Comparison of ENCODE assay signal across 32 cellular contexts in the genomic region with DNA sequence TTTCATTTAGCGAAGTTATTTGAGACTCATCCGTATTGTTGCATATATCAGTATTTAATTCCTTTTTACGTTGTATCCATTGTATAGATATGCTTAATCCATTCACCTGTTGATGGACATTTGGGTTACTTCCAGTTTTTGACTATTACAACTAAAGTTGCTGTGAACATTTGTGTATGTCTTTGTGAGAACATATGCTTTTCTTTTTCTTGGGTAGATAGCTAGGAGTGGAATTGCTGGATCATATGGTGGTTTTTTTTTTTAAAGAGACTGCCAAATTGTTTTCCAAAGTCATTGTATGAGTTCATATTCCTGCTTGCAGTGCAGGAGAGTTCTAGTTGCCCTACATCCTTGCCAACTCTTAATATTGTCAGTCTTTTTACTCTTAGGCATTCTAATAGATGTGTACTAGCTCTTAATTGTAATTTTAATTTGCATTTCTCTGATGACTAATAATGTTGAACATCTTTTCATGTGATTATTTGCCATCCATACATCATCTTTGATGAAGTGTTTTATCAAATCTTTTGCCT.
"Had no signal": no experiment of that assay in that cellular context is flagged by ENCODE, and none has a peak within 500 bp of the region (broad histone marks: within the 10 kb centered on the region; RNA-seq: fewer than 3 reads in every experiment).

No MANE protein-coding gene starts in this region.

- H3K36me3 ChIP-seq: ascending aorta, cardiac muscle cell had no signal

- DNase-seq: activated CD4-positive, alpha-beta memory T cell treated with anti-CD3 and anti-CD28 coated beads, Interleukin-2, amount 10 ng/mL, durations not matched to agents 7 days and 5 days; activated CD4-positive, alpha-beta T cell treated with anti-CD3 and anti-CD28 coated beads for 1 hour; activated CD4-positive, alpha-beta T cell treated with anti-CD3 and anti-CD28 coated beads for 36 hours; activated CD4-positive, alpha-beta T cell treated with anti-CD3 and anti-CD28 coated beads for 48 hours; activated CD4-positive, alpha-beta T cell treated with anti-CD3 and anti-CD28 coated beads, Interleukin-2, amount 10 ng/mL, durations not matched to agents 7 days and 5 days; activated CD4-positive, alpha-beta T cell treated with anti-CD3 and anti-CD28 coated beads, Interleukin-2, amount 50 U/mL, for 48 hours; activated CD4-positive, CD25-positive, alpha-beta regulatory T cell; activated CD8-positive, alpha-beta memory T cell treated with anti-CD3 and anti-CD28 coated beads for 24 hours; activated CD8-positive, alpha-beta memory T cell treated with anti-CD3 and anti-CD28 coated beads, Interleukin-2, amount 10 ng/mL, durations not matched to agents 7 days and 5 days; activated CD8-positive, alpha-beta memory T cell treated with anti-CD3 and anti-CD28 coated beads, Interleukin-2, amount 50 U/mL, for 48 hours; activated CD8-positive, alpha-beta T cell treated with anti-CD3 and anti-CD28 coated beads, Interleukin-2, amount 10 ng/mL, durations not matched to agents 7 days and 5 days; activated effector memory CD4-positive, alpha-beta T cell treated with Interleukin-2 at 50 U/mL for 16 hours; activated gamma-delta T cell; activated naive CD4-positive, alpha-beta T cell treated with anti-CD3 and anti-CD28 coated beads, Interleukin-2, amount 10 ng/mL, durations not matched to agents 7 days and 5 days; activated naive CD4-positive, alpha-beta T cell treated with Interleukin-2 at 50 U/mL for 16 hours; activated naive CD8-positive, alpha-beta T cell treated with anti-CD3 and anti-CD28 coated beads, Interleukin-2, amount 10 ng/mL, durations not matched to agents 7 days and 5 days; activated naive CD8-positive, alpha-beta T cell treated with anti-CD3 and anti-CD28 coated beads, Interleukin-2, amount 50 U/mL, for 24 hours; activated T-cell treated with anti-CD3 and anti-CD28 coated beads, Interleukin-2, amount 50 U/mL, for 1 hour; activated T-cell treated with anti-CD3 and anti-CD28 coated beads, Interleukin-2, amount 50 U/mL, for 4 hours; amygdala; anterior cingulate cortex; caudate nucleus; cerebellar nuclear complex; T-helper 2 cell; T-helper 9 cell; WERI-Rb-1 had no signal

- H3K27me3 ChIP-seq: ascending aorta, cardiac muscle cell had no signal

- H3K4me3 ChIP-seq: ascending aorta, cardiac muscle cell had no signal

- H3K9me3 ChIP-seq: ascending aorta had no signal

- H3K4me1 ChIP-seq: ascending aorta had no signal

- FAIRE-seq: bronchial epithelial cell, TTC549 had no signal

- ATAC-seq: activated CD4-positive, alpha-beta T cell treated with anti-CD3 and anti-CD28 coated beads for 36 hours; activated CD4-positive, CD25-positive, alpha-beta regulatory T cell treated with anti-CD3 and anti-CD28 coated beads, Interleukin-2, amount 50 U/mL, for 24 hours; activated CD8-positive, alpha-beta memory T cell treated with anti-CD3 and anti-CD28 coated beads, Interleukin-2, amount 10 ng/mL, durations not matched to agents 7 days and 5 days; activated CD8-positive, alpha-beta T cell treated with anti-CD3 and anti-CD28 coated beads, Interleukin-2, amount 10 ng/mL, durations not matched to agents 7 days and 5 days; activated naive CD8-positive, alpha-beta T cell treated with anti-CD3 and anti-CD28 coated beads, Interleukin-2, amount 50 U/mL, for 24 hours; activated T-cell treated with anti-CD3 and anti-CD28 coated beads, Interleukin-2, amount 50 U/mL, for 4 hours; WTC11 had no signal

- H3K27ac ChIP-seq: ascending aorta, cardiac muscle cell, WERI-Rb-1 had no signal
